In genomic region chr10:98344589-98345038, GRCh38 we compare ENCODE assay signal across 12 cellular contexts.
DNase-seq lines count a peak whose midpoint lies in the region; ATAC-seq and TF ChIP-seq lines count a peak whose summit lies in the region.
"Had no signal": no experiment of that assay in that cellular context is flagged by ENCODE, and none has a peak within 500 bp of the region (broad histone marks: within the 10 kb centered on the region; RNA-seq: fewer than 3 reads in every experiment).

No MANE protein-coding gene starts in this region.

- BruUV-seq in OCI-LY7 (replicated peaks; lab: Mats Ljungman, UMichigan), result no TSS peak

- peaks cover 16% of the 10 kb centered on the region for H3K9me3 Mint-ChIP-seq in CD8-positive, alpha-beta T cell

- POLR2A ChIA-PET in OCI-LY7 (lab: Charles Lee), result interaction anchor here (0.6 to 1.0 kb wide), 3 partner anchors 14 to 175 kb away, joined by 4 to 5 read pairs (median 4); no protein-coding TSS in a partner anchor
- POLR2A ChIA-PET in CD8-positive, alpha-beta T cell (lab: Charles Lee), result no interaction called here

- DNase-seq in DMS153 (lab: John Stamatoyannopoulos, UW) (peak; percentile 66), OCI-LY7 (ENCODE audit: low spot score) (peak; percentile 9), fibroblast of the conjunctiva (ENCODE audit: low read depth) (peak; percentile 47), posterior vena cava (ENCODE audit: low spot score) (peak; percentile 97), RPMI8226 (no peak), LoVo (ENCODE audit: low spot score) (no peak)
- DNase-seq in CD8-positive, alpha-beta T cell, result no peak
- DNase-seq: Caco-2, NCI-H2081 had no signal

- H3K27me3 Mint-ChIP-seq in CD8-positive, alpha-beta T cell (ENCODE audit: low read depth), result peaks cover 24% of the 10 kb centered on the region

- no peak overlapping the region for H3K4me3 Mint-ChIP-seq in CD8-positive, alpha-beta T cell
- H3K4me3 Mint-ChIP-seq: central memory CD8-positive, alpha-beta T cell; neural crest cell had no signal

- peak overlapping the region; percentile 16; the same call in 1 of the 2 replicates for H3K4me2 ChIP-seq in OCI-LY7 (ENCODE audit: low read length)

- H3K36me3 Mint-ChIP-seq in CD8-positive, alpha-beta T cell, result no peaks in the 10 kb centered on the region

- no peaks in the 10 kb centered on the region for H3K27me3 ChIP-seq in CD8-positive, alpha-beta T cell (ENCODE audit: insufficient read depth, low read length)

- no peak overlapping the region for H2AFZ ChIP-seq in OCI-LY7 (ENCODE audit: low read length)

- ATAC-seq in GM19397 (IDR thresholded peaks at IDR 0.05; ENCODE audit: unreplicated experiment), result no peak
- ATAC-seq in CD8-positive, alpha-beta T cell, result no peak

- no peak for TF ChIP-seq CTCF in OCI-LY7 (conservative IDR thresholded peaks at IDR 0.05; ENCODE audit: low read length)
- TF ChIP-seq CTCF in CD8-positive, alpha-beta T cell (IDR thresholded peaks at IDR 0.05), result no peak

- intact Hi-C loops in OCI-LY7 (cut with micrococcal nuclease; ENCODE audit: unreplicated experiment) (no loop called here), posterior vena cava (cut with DNase I) (no loop called here)
- intact Hi-C loops in CD8-positive, alpha-beta T cell (cut with DNase I, micrococcal nuclease), result no loop called here

- no peak overlapping the region for H3K27ac Mint-ChIP-seq in CD8-positive, alpha-beta T cell

- peaks cover 30% of the 10 kb centered on the region for H3K4me1 ChIP-seq in OCI-LY7 (ENCODE audit: insufficient read depth, low read length, poor library complexity, severe bottlenecking)
- H3K4me1 ChIP-seq in CD8-positive, alpha-beta T cell (ENCODE audit: insufficient read depth, low read length), result peaks cover 8% of the 10 kb centered on the region
- H3K4me1 ChIP-seq: Caco-2 had no signal

- H3K4me1 Mint-ChIP-seq in CD8-positive, alpha-beta T cell (ENCODE audit: low read depth), result peaks cover 18% of the 10 kb centered on the region

- H3K9me2 ChIP-seq in OCI-LY7 (ENCODE audit: insufficient read depth, low read length), result no peaks in the 10 kb centered on the region

- H3K79me2 ChIP-seq in OCI-LY7 (ENCODE audit: insufficient read depth, low read depth, low read length), result no peaks in the 10 kb centered on the region

- no peak overlapping the region for H3K27ac ChIP-seq in OCI-LY7 (ENCODE audit: low read depth, low read length, poor library complexity, severe bottlenecking)
- H3K27ac ChIP-seq in CD8-positive, alpha-beta T cell (ENCODE audit: low read depth, low read length), result no peak overlapping the region

- no peaks in the 10 kb centered on the region for H4K20me1 ChIP-seq in OCI-LY7 (ENCODE audit: insufficient read depth, low read length)

- H3K9me3 ChIP-seq in OCI-LY7 (ENCODE audit: low read length), result peaks cover 6% of the 10 kb centered on the region; the same call in 1 of the 2 replicates
- no peaks in the 10 kb centered on the region for H3K9me3 ChIP-seq in CD8-positive, alpha-beta T cell (ENCODE audit: low read length)

- H3K4me3 ChIP-seq in OCI-LY7 (ENCODE audit: low read depth, low read length, poor library complexity, severe bottlenecking), result no peak overlapping the region
- H3K4me3 ChIP-seq in CD8-positive, alpha-beta T cell (ENCODE audit: low read depth, low read length), result no peak overlapping the region

- H3K36me3 ChIP-seq in OCI-LY7 (ENCODE audit: insufficient read depth, low read length), result no peaks in the 10 kb centered on the region
- no peaks in the 10 kb centered on the region for H3K36me3 ChIP-seq in CD8-positive, alpha-beta T cell (ENCODE audit: insufficient read depth, low read length)

- CTCF ChIA-PET in OCI-LY7 (lab: Charles Lee; ENCODE audit: unreplicated experiment), result no interaction called here
- CTCF ChIA-PET in CD8-positive, alpha-beta T cell (lab: Charles Lee), result no interaction called here

Comparison
In these comparisons a context has a peak if more than half of its experiments do, and no peak if none do; other contexts are left out.
1. DNase-seq: peak in DMS153 (single experiment), OCI-LY7 (single experiment), fibroblast of the conjunctiva (single experiment) and posterior vena cava (single experiment); none in RPMI8226 (single experiment), LoVo (single experiment) and CD8-positive, alpha-beta T cell (0 of 7).